In genomic region chr13:110869805-110870706, GRCh38 we compare ENCODE assay signal across 8 cellular contexts. TPM values are rescaled to one million over a fixed set of nuclear protein-coding genes. Genes with fewer than 3 reads are reported as not detected.
DNase-seq lines count a peak whose midpoint lies in the region; ATAC-seq and TF ChIP-seq lines count a peak whose summit lies in the region.

No MANE protein-coding gene starts in this region.

- peak overlapping the region in 1 of 2 donors; percentile 43 for H3K4me3 Mint-ChIP-seq in activated T-cell treated with anti-CD3 and anti-CD28 coated beads, Interleukin-2, amount 50 U/mL, for 72 hours

- H3K36me3 Mint-ChIP-seq in activated T-cell treated with anti-CD3 and anti-CD28 coated beads, Interleukin-2, amount 50 U/mL, for 72 hours (ENCODE audit: insufficient read depth in 2 of 2): no peaks in the 10 kb centered on the region

- no peaks in the 10 kb centered on the region for H3K36me3 ChIP-seq in osteoblast (ENCODE audit: insufficient read depth, low read length)

- H3K27ac Mint-ChIP-seq in activated T-cell treated with anti-CD3 and anti-CD28 coated beads, Interleukin-2, amount 50 U/mL, for 72 hours: no peak overlapping the region

- no peaks in the 10 kb centered on the region for H3K9me3 Mint-ChIP-seq in activated T-cell treated with anti-CD3 and anti-CD28 coated beads, Interleukin-2, amount 50 U/mL, for 72 hours

- peak overlapping the region; percentile 93 for H3K27ac ChIP-seq in osteoblast (ENCODE audit: low read depth, low read length)

- H3K4me3 ChIP-seq in osteoblast (ENCODE audit: insufficient read depth, low read length): peak overlapping the region; percentile 65

- peak overlapping the region; percentile 91 for H2AFZ ChIP-seq in osteoblast (ENCODE audit: low read length)

- peaks cover 18% of the 10 kb centered on the region for H3K4me1 ChIP-seq in osteoblast (ENCODE audit: insufficient read depth, low read length)

- no peaks in the 10 kb centered on the region for H3K27me3 ChIP-seq in osteoblast (ENCODE audit: insufficient read depth, low read length)

- H3K4me1 Mint-ChIP-seq in activated T-cell treated with anti-CD3 and anti-CD28 coated beads, Interleukin-2, amount 50 U/mL, for 72 hours (ENCODE audit: low read depth): peaks cover 18% of the 10 kb centered on the region

- DNase-seq in COLO829 (ENCODE audit: low spot score) (peak; percentile 99), HuH-7.5 (ENCODE audit: low spot score) (peak; percentile 32), glomerular visceral epithelial cell (ENCODE audit: extremely low spot score) (peak; percentile 99), osteoblast (ENCODE audit: insufficient read length, low spot score, missing footprints) (peak; percentile 99), NK-92 (lab: John Stamatoyannopoulos, UW; ENCODE audit: unreplicated experiment) (no peak)
- DNase-seq in activated T-cell treated with anti-CD3 and anti-CD28 coated beads, Interleukin-2, amount 50 U/mL, for 72 hours: peak; percentile 32 to 48

- no peaks in the 10 kb centered on the region for H3K79me2 ChIP-seq in osteoblast (ENCODE audit: insufficient read depth, low read length)

- peak overlapping the region; percentile 97 for H3K4me2 ChIP-seq in osteoblast (ENCODE audit: insufficient read depth, low read length)

- peak; percentile 62 to 72 for ATAC-seq in activated T-cell treated with anti-CD3 and anti-CD28 coated beads, Interleukin-2, amount 50 U/mL, for 72 hours (replicated peaks in 1 of 2)
- no peak for ATAC-seq in GM19397 (IDR thresholded peaks at IDR 0.05; ENCODE audit: unreplicated experiment)
- ATAC-seq in HG03196 (IDR thresholded peaks at IDR 0.05; ENCODE audit: unreplicated experiment): no peak

- peaks cover 33% of the 10 kb centered on the region for H3K27me3 Mint-ChIP-seq in activated T-cell treated with anti-CD3 and anti-CD28 coated beads, Interleukin-2, amount 50 U/mL, for 72 hours (ENCODE audit: low read depth)

- TF ChIP-seq CTCF in osteoblast (IDR thresholded peaks at IDR 0.05; ENCODE audit: extremely low read depth, low read depth, low read length): peak; percentile 14

- no peaks in the 10 kb centered on the region for H3K9me3 ChIP-seq in osteoblast (ENCODE audit: low read depth, low read length)

- no peaks in the 10 kb centered on the region for H4K20me1 ChIP-seq in osteoblast (ENCODE audit: insufficient read depth, low read length)

RNA-seq across cellular contexts. Expression of gene ANKRD10, which starts 44.8 kb away (rescaled TPM):
- total RNA-seq in activated T-cell treated with anti-CD3 and anti-CD28 coated beads, Interleukin-2, amount 50 U/mL, for 72 hours: 100 to 1,000 TPM; 139 to 142 TPM
- total RNA-seq in osteoblast: 128 and 156 TPM in 2 replicates

Comparison
In these comparisons a context has a peak if more than half of its experiments do, and no peak if none do; other contexts are left out.
1. ATAC-seq: peak in activated T-cell treated with anti-CD3 and anti-CD28 coated beads, Interleukin-2, amount 50 U/mL, for 72 hours (2 of 2); none in GM19397 (single experiment) and HG03196 (single experiment).